Comparison of ENCODE assay signal across 25 cellular contexts in the genomic region with DNA sequence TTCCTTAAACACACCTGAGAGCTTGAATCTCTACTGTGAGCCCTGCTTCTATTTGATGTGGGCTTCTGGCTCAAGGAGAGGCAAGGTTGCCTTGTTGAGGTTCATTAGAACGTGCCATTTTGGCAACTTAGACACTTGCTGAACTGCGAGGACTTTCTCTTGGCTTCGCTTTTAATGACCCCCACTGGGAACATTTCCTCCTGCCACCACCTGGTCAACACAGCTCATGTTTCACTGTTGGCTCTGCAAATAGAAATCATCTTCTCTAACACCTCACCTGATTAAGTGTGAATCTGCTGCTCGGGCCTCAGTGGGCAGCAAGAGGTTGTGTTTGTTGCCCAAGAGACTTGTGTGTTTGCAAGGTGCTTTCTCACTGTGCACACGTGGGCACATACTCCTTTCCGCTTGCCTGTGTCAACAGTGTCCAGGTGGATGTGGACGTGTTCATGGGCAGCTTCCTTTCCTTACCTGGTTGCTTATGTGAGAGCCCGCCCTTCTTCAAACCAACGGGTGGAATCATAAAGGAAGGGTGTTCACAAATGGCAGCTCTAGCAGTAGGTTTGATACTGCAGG.
DNase-seq lines count a peak whose midpoint lies in the region; ATAC-seq, FAIRE-seq and TF ChIP-seq lines count a peak whose summit lies in the region.
"Had no signal": no experiment of that assay in that cellular context is flagged by ENCODE, and none has a peak within 500 bp of the region (broad histone marks: within the 10 kb centered on the region; RNA-seq: fewer than 3 reads in every experiment).

No MANE protein-coding gene starts in this region.

- H3K27me3 ChIP-seq in endocrine pancreas (ENCODE audit: control insufficient read depth, insufficient read depth, low read length) (no peaks in the 10 kb centered on the region), HepG2 (ENCODE audit: control insufficient read depth in 1 of 2, insufficient read depth in 2 of 2, low read length in 2 of 2) (no peaks in the 10 kb centered on the region)
- H3K27me3 ChIP-seq: neural progenitor cell, Peyer's patch, right lobe of liver had no signal

- no peak overlapping the region for H3K27ac ChIP-seq in HepG2 (ENCODE audit: extremely low read length, insufficient read depth, low read length)
- H3K27ac ChIP-seq: neural progenitor cell, Peyer's patch, right lobe of liver, VCaP had no signal

- no peaks in the 10 kb centered on the region for H3K9me3 Mint-ChIP-seq in osteocyte (ENCODE audit: unreplicated experiment)
- H3K9me3 Mint-ChIP-seq: activated T-cell treated with anti-CD3 and anti-CD28 coated beads, Interleukin-2, amount 50 U/mL, for 24 hours; central memory CD8-positive, alpha-beta T cell; neural progenitor cell; type B pancreatic cell had no signal

- no peaks in the 10 kb centered on the region for H3K79me2 ChIP-seq in HepG2 (ENCODE audit: insufficient read depth, low read length)

- H3K4me1 ChIP-seq in endocrine pancreas (ENCODE audit: control insufficient read depth, insufficient read depth, low read length): no peaks in the 10 kb centered on the region
- H3K4me1 ChIP-seq in HepG2 (ENCODE audit: insufficient read depth, low read length): no peaks in the 10 kb centered on the region
- H3K4me1 ChIP-seq: Peyer's patch, right lobe of liver had no signal

- no peaks in the 10 kb centered on the region for H3K36me3 ChIP-seq in endocrine pancreas (ENCODE audit: control insufficient read depth, insufficient read depth, low read length)
- no peaks in the 10 kb centered on the region for H3K36me3 ChIP-seq in HepG2 (replicated peaks in 1 of 2; ENCODE audit: control insufficient read depth in 1 of 2, insufficient read depth in 2 of 2, low read length in 2 of 2)
- H3K36me3 ChIP-seq: neural progenitor cell had no signal

- peaks cover 3% of the 10 kb centered on the region for H3K4me1 Mint-ChIP-seq in osteocyte (ENCODE audit: unreplicated experiment)
- H3K4me1 Mint-ChIP-seq: B cell; central memory CD8-positive, alpha-beta T cell had no signal

- no peaks in the 10 kb centered on the region for H4K20me1 ChIP-seq in HepG2 (ENCODE audit: insufficient read depth, low read length)

- TF ChIP-seq RAD21 in HepG2 (CRISPR knock-in tag; IDR thresholded peaks at IDR 0.05): no peak

- peaks cover 63% of the 10 kb centered on the region for H3K36me3 Mint-ChIP-seq in osteocyte (ENCODE audit: unreplicated experiment)

- in situ Hi-C loops in HepG2 (cut with HindIII; ENCODE audit: extremely low pct_ligation_motif_present, low pct_unique_long_range_greater_than_20kb): loop anchor here (5.0 kb wide), 1 partner anchor 130 kb away; no protein-coding TSS in a partner anchor

- CTCF ChIA-PET in HepG2 (lab: Yijun Ruan, JAX; ENCODE audit: low intra/inter-chr PET ratio, low total read pairs): no interaction called here

- H3K4me3 Mint-ChIP-seq in osteocyte (ENCODE audit: unreplicated experiment): no peak overlapping the region
- H3K4me3 Mint-ChIP-seq: activated T-cell treated with anti-CD3 and anti-CD28 coated beads, Interleukin-2, amount 50 U/mL, for 24 hours; B cell; central memory CD8-positive, alpha-beta T cell; neural progenitor cell; type B pancreatic cell had no signal

- no peaks in the 10 kb centered on the region for H3K27me3 Mint-ChIP-seq in osteocyte (ENCODE audit: unreplicated experiment)
- H3K27me3 Mint-ChIP-seq: type B pancreatic cell had no signal

- peak; percentile 2 for DNase-seq in NCI-H2171 treated with DMSO at 0.1 percent for 48 hours (lab: John Stamatoyannopoulos, UW)
- no peak for DNase-seq in NCI-H2171 (lab: John Stamatoyannopoulos, UW)
- peak; percentile 68 for DNase-seq in NCI-H69 (lab: John Stamatoyannopoulos, UW)
- peak; percentile 53 for DNase-seq in osteocyte (ENCODE audit: extremely low spot score, unreplicated experiment)
- no peak for DNase-seq in HepG2 (ENCODE audit: low spot score)
- DNase-seq in DMS153 (lab: John Stamatoyannopoulos, UW): no peak
- DNase-seq in midbrain (lab: John Stamatoyannopoulos, UW): no peak
- DNase-seq: activated CD4-positive, alpha-beta T cell treated with anti-CD3 and anti-CD28 coated beads for 48 hours; activated gamma-delta T cell treated with Interleukin-2 at 50 U/mL for 16 hours; activated T-cell treated with anti-CD3 and anti-CD28 coated beads, Interleukin-2, amount 50 U/mL, for 24 hours; NCI-H187 treated with DMSO at 0.1 percent for 48 hours; NCI-H226; Peyer's patch; right lobe of liver; SIG-M5; stimulated activated CD4-positive, alpha-beta T cell treated with anti-CD3 and anti-CD28 coated beads, Interleukin-2, amount 100 ng/mL, for 48 hours; substantia nigra had no signal

- no peak overlapping the region for H3K27ac Mint-ChIP-seq in osteocyte (ENCODE audit: unreplicated experiment)
- H3K27ac Mint-ChIP-seq: activated T-cell treated with anti-CD3 and anti-CD28 coated beads, Interleukin-2, amount 50 U/mL, for 24 hours; B cell; neural progenitor cell; progenitor cell of endocrine pancreas; type B pancreatic cell had no signal

- 91% methylated on average over 9 of the region's 9 CpGs for WGBS in HepG2 (ENCODE audit: low lambda C conversion rate)

- ATAC-seq in HepG2: no peak
- ATAC-seq: right lobe of liver had no signal

- POLR2A ChIA-PET in HepG2 (lab: Yijun Ruan, JAX): no interaction called here

- TF ChIP-seq EP300 in HepG2 (IDR thresholded peaks at IDR 0.05; ENCODE audit: low read depth in 2 of 2, low read length in 2 of 2) (no peak), HepG2 (CRISPR knock-in tag; IDR thresholded peaks at IDR 0.05; ENCODE audit: borderline replicate concordance) (no peak)

- no peak for FAIRE-seq in HepG2 (lab: Jason Lieb, UNC)
- FAIRE-seq: GM12891 had no signal

- no peak overlapping the region for H3K9ac ChIP-seq in endocrine pancreas (ENCODE audit: control insufficient read depth, insufficient read depth, low read length)
- H3K9ac ChIP-seq in HepG2 (ENCODE audit: insufficient read depth, low read depth, low read length): no peak overlapping the region
- H3K9ac ChIP-seq: neural progenitor cell had no signal

- no peak overlapping the region for H2AFZ ChIP-seq in HepG2 (ENCODE audit: low read length)
- H2AFZ ChIP-seq: neural progenitor cell had no signal

- intact Hi-C loops in HepG2 (cut with micrococcal nuclease; ENCODE audit: unreplicated experiment): no loop called here

- no TSS peak for BruUV-seq in HepG2 (replicated peaks; lab: Mats Ljungman, UMichigan)

- peak overlapping the region; percentile 19 for H3K4me3 ChIP-seq in endocrine pancreas (ENCODE audit: control insufficient read depth, insufficient read depth, low read length)
- no peak overlapping the region for H3K4me3 ChIP-seq in HepG2 (replicated peaks in 1 of 3; ENCODE audit: insufficient read depth in 1 of 3, low read depth in 2 of 3, low read length in 3 of 3)
- H3K4me3 ChIP-seq: neural progenitor cell, Peyer's patch, right lobe of liver had no signal

- H3K9me3 ChIP-seq in endocrine pancreas (ENCODE audit: control insufficient read depth, low read length) (no peaks in the 10 kb centered on the region), HepG2 (ENCODE audit: low read length) (no peaks in the 10 kb centered on the region)
- H3K9me3 ChIP-seq: Peyer's patch, right lobe of liver had no signal

- TF ChIP-seq POLR2A in HepG2 (IDR thresholded peaks at IDR 0.05; ENCODE audit: insufficient read depth in 1 of 2, low read depth in 2 of 2, low read length in 2 of 2): no peak

- no peak overlapping the region for H3K4me2 ChIP-seq in HepG2 (ENCODE audit: low read depth, low read length)
- H3K4me2 ChIP-seq: neural progenitor cell had no signal

- TF ChIP-seq CTCF in osteocyte (IDR thresholded peaks at IDR 0.05): no peak
- no peak for TF ChIP-seq CTCF in HepG2 (CRISPR knock-in tag; IDR thresholded peaks at IDR 0.05)

TF ChIP-seq in HepG2, 621 proteins besides CTCF, POLR2A, EP300 and RAD21:
- TF ChIP-seq ZKSCAN5 (CRISPR knock-in tag; IDR thresholded peaks at IDR 0.05): no peak
- no peak for TF ChIP-seq ZNF382 (CRISPR knock-in tag; IDR thresholded peaks at IDR 0.05; ENCODE audit: borderline replicate concordance)
- no peak for TF ChIP-seq EED (CRISPR knock-in tag; IDR thresholded peaks at IDR 0.05)
- no peak for TF ChIP-seq KAT7 (CRISPR knock-in tag; IDR thresholded peaks at IDR 0.05; ENCODE audit: borderline replicate concordance)
- TF ChIP-seq KAT8 (CRISPR knock-in tag; IDR thresholded peaks at IDR 0.05): no peak
- no peak for TF ChIP-seq MXD4 (CRISPR knock-in tag; IDR thresholded peaks at IDR 0.05)
- no peak for TF ChIP-seq ZNF775 (CRISPR knock-in tag; IDR thresholded peaks at IDR 0.05; ENCODE audit: borderline replicate concordance)
- TF ChIP-seq GMEB2 (CRISPR knock-in tag; IDR thresholded peaks at IDR 0.05; ENCODE audit: low read depth): no peak
- TF ChIP-seq ZNF782 (CRISPR knock-in tag; IDR thresholded peaks at IDR 0.05; ENCODE audit: borderline replicate concordance): no peak
- TF ChIP-seq SP5 (CRISPR knock-in tag; IDR thresholded peaks at IDR 0.05; ENCODE audit: borderline replicate concordance, low read depth): no peak
- TF ChIP-seq ATRX (CRISPR knock-in tag; IDR thresholded peaks at IDR 0.05; ENCODE audit: borderline replicate concordance): no peak

Comparison
In these comparisons a context has a peak if more than half of its experiments do, and no peak if none do; other contexts are left out.
1. DNase-seq: peak in NCI-H2171 treated with DMSO at 0.1 percent for 48 hours (single experiment), NCI-H69 (single experiment) and osteocyte (single experiment); none in NCI-H2171 (single experiment), HepG2 (single experiment), DMS153 (single experiment) and midbrain (single experiment).